ENCODE assay signal across 29 cellular contexts in genomic region chr4:147910315-147910714, GRCh38.
"Had no signal": no experiment of that assay in that cellular context is flagged by ENCODE, and none has a peak within 500 bp of the region (broad histone marks: within the 10 kb centered on the region; RNA-seq: fewer than 3 reads in every experiment).

No MANE protein-coding gene starts in this region.

- H3K4me1 Mint-ChIP-seq: activated CD4-positive, alpha-beta T cell treated with anti-CD3 and anti-CD28 coated beads, Interleukin-2, amount 10 ng/mL, durations not matched to agents 7 days and 5 days; activated T-helper 17 cell treated with anti-CD3 and anti-CD28 coated beads, Interleukin-2, amount 50 U/mL, for 72 hours; T-cell had no signal

- H3K9me3 ChIP-seq: esophagus squamous epithelium, gastroesophageal sphincter had no signal

- DNase-seq: activated CD4-positive, alpha-beta memory T cell treated with anti-CD3 and anti-CD28 coated beads, Interleukin-2, amount 10 ng/mL, durations not matched to agents 7 days and 5 days; activated CD4-positive, alpha-beta T cell treated with anti-CD3 and anti-CD28 coated beads for 1 hour; activated CD4-positive, alpha-beta T cell treated with anti-CD3 and anti-CD28 coated beads for 4 hours; activated CD4-positive, alpha-beta T cell treated with anti-CD3 and anti-CD28 coated beads, Interleukin-2, amount 10 ng/mL, durations not matched to agents 7 days and 5 days; activated CD4-positive, alpha-beta T cell treated with anti-CD3 and anti-CD28 coated beads, Interleukin-2, amount 50 U/mL, for 4 hours; activated CD4-positive, CD25-positive, alpha-beta regulatory T cell; activated effector memory CD4-positive, alpha-beta T cell treated with Interleukin-2 at 50 U/mL for 16 hours; activated gamma-delta T cell treated with Interleukin-2 at 50 U/mL for 16 hours; activated naive CD4-positive, alpha-beta T cell treated with anti-CD3 and anti-CD28 coated beads, Interleukin-2, amount 50 U/mL, for 16 hours; activated naive CD4-positive, alpha-beta T cell treated with Interleukin-2 at 50 U/mL for 16 hours; activated T-cell treated with anti-CD3 and anti-CD28 coated beads, Interleukin-2, amount 50 U/mL, for 4 hours; amniotic stem cell; anterior cingulate cortex; brain microvascular endothelial cell; cortex of kidney; dermis blood vessel endothelial cell; effector CD4-positive, alpha-beta T cell; esophagus squamous epithelium; foreskin melanocyte; SW 1271; T-cell; T1000 had no signal

- H3K9me3 Mint-ChIP-seq: activated T-cell treated with anti-CD3 and anti-CD28 coated beads, Interleukin-2, amount 50 U/mL, for 4 hours; activated T-helper 17 cell treated with anti-CD3 and anti-CD28 coated beads, Interleukin-2, amount 50 U/mL, for 72 hours; central memory CD8-positive, alpha-beta T cell; T-cell had no signal

- H3K27ac Mint-ChIP-seq: activated CD4-positive, alpha-beta memory T cell treated with anti-CD3 and anti-CD28 coated beads, Interleukin-2, amount 10 ng/mL, durations not matched to agents 7 days and 5 days; activated CD4-positive, alpha-beta T cell treated with anti-CD3 and anti-CD28 coated beads, Interleukin-2, amount 10 ng/mL, durations not matched to agents 7 days and 5 days; activated naive CD8-positive, alpha-beta T cell; T-cell; T-helper 1 cell treated with Interleukin-12 subunit alpha and Interleukin-12 subunit beta and Interleukin-4 antibody, amounts not matched to agents 30 μg/mL and 1 μg/mL, for 36 hours had no signal

- H3K27me3 Mint-ChIP-seq: activated CD4-positive, alpha-beta memory T cell treated with anti-CD3 and anti-CD28 coated beads, Interleukin-2, amount 10 ng/mL, durations not matched to agents 7 days and 5 days; activated CD4-positive, alpha-beta T cell treated with anti-CD3 and anti-CD28 coated beads, Interleukin-2, amount 10 ng/mL, durations not matched to agents 7 days and 5 days; activated naive CD8-positive, alpha-beta T cell; activated T-helper 17 cell treated with anti-CD3 and anti-CD28 coated beads, Interleukin-2, amount 50 U/mL, for 72 hours; central memory CD8-positive, alpha-beta T cell; T-cell had no signal

- H3K4me1 ChIP-seq: gastroesophageal sphincter had no signal

- ATAC-seq: activated T-cell treated with anti-CD3 and anti-CD28 coated beads, Interleukin-2, amount 50 U/mL, for 4 hours; activated T-helper 17 cell treated with anti-CD3 and anti-CD28 coated beads, Interleukin-2, amount 50 U/mL, for 72 hours; gastroesophageal sphincter; T-cell had no signal

- H3K27me3 ChIP-seq: brain microvascular endothelial cell, esophagus squamous epithelium, gastroesophageal sphincter had no signal

- H3K27ac ChIP-seq: brain microvascular endothelial cell, epithelial cell of prostate, esophagus squamous epithelium, gastroesophageal sphincter had no signal

- H3K4me3 ChIP-seq: esophagus squamous epithelium, gastroesophageal sphincter had no signal

- H3K4me3 Mint-ChIP-seq: activated CD4-positive, alpha-beta memory T cell treated with anti-CD3 and anti-CD28 coated beads, Interleukin-2, amount 10 ng/mL, durations not matched to agents 7 days and 5 days; activated CD4-positive, alpha-beta T cell treated with anti-CD3 and anti-CD28 coated beads, Interleukin-2, amount 10 ng/mL, durations not matched to agents 7 days and 5 days; activated naive CD8-positive, alpha-beta T cell; activated T-cell treated with anti-CD3 and anti-CD28 coated beads, Interleukin-2, amount 50 U/mL, for 4 hours; activated T-helper 17 cell treated with anti-CD3 and anti-CD28 coated beads, Interleukin-2, amount 50 U/mL, for 72 hours; central memory CD8-positive, alpha-beta T cell; T-cell; T-helper 1 cell treated with Interleukin-12 subunit alpha and Interleukin-12 subunit beta and Interleukin-4 antibody, amounts not matched to agents 30 μg/mL and 1 μg/mL, for 36 hours; T-helper 2 cell treated with Interferon-gamma antibody and Interleukin-4, amounts not matched to agents 5 μg/mL and 100 μg/mL, for 36 hours had no signal
